ENCODE assay signal across 8 cellular contexts in the genomic region with DNA sequence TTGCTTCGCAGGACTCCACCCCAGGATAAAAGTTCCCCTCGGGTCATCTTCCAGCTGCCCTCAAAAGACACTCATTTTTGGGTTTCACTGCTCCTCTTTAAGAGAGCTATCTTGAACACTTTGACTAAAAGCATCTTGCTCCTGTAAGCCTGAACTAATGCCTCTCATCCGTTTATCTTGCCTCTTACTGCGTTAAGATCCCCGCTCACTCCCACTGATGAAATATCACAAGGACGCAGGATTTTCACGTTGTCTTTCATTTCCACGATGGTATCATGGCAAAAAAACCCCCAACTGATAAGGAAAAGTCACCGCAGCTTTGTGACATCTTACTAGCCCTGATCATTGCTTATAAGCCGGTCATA. TPM values are rescaled to one million over a fixed set of nuclear protein-coding genes. Genes with fewer than 3 reads are reported as not detected.
DNase-seq lines count a peak whose midpoint lies in the region; ATAC-seq and TF ChIP-seq lines count a peak whose summit lies in the region.

No MANE protein-coding gene starts in this region.

- H3K27me3 Mint-ChIP-seq in activated CD4-positive, alpha-beta T cell treated with anti-CD3 and anti-CD28 coated beads for 36 hours = no peaks in the 10 kb centered on the region
- no peaks in the 10 kb centered on the region for H3K27me3 Mint-ChIP-seq in activated naive CD8-positive, alpha-beta T cell treated with anti-CD3 and anti-CD28 coated beads, Interleukin-2, amount 50 U/mL, for 24 hours

- H3K9me3 ChIP-seq in thoracic aorta = no peaks in the 10 kb centered on the region

- POLR2A ChIA-PET in activated CD4-positive, alpha-beta T cell treated with anti-CD3 and anti-CD28 coated beads for 36 hours (lab: Charles Lee) = no interaction called here

- intact Hi-C loops in activated CD4-positive, alpha-beta T cell treated with anti-CD3 and anti-CD28 coated beads for 36 hours (cut with DNase I, micrococcal nuclease) = loop anchor here (1.0 to 5.0 kb wide), 8 partner anchors 24 to 269 kb away; a partner anchor contains a TSS

- H3K4me3 ChIP-seq in kidney epithelial cell (ENCODE audit: low read depth, low read length) (peak overlapping the region; percentile 59), thoracic aorta (peak overlapping the region; percentile 90)

- H3K4me1 ChIP-seq in thoracic aorta (ENCODE audit: control insufficient read depth in 1 of 2, low read depth in 2 of 2) = no peaks in the 10 kb centered on the region

- H3K36me3 ChIP-seq in kidney epithelial cell (ENCODE audit: control insufficient read depth, insufficient read depth, low read length) = no peaks in the 10 kb centered on the region
- H3K36me3 ChIP-seq in thoracic aorta = no peaks in the 10 kb centered on the region

- H3K36me3 Mint-ChIP-seq in activated CD4-positive, alpha-beta T cell treated with anti-CD3 and anti-CD28 coated beads for 36 hours (ENCODE audit: low read depth) = peaks cover 16% of the 10 kb centered on the region
- H3K36me3 Mint-ChIP-seq in activated naive CD8-positive, alpha-beta T cell treated with anti-CD3 and anti-CD28 coated beads, Interleukin-2, amount 50 U/mL, for 24 hours (ENCODE audit: low read depth) = peaks cover 28% of the 10 kb centered on the region

- peak overlapping the region; percentile 73 to 88 for H3K27ac ChIP-seq in thoracic aorta

- H3K9me3 Mint-ChIP-seq in activated CD4-positive, alpha-beta T cell treated with anti-CD3 and anti-CD28 coated beads for 36 hours (ENCODE audit: low read depth) = no peaks in the 10 kb centered on the region
- H3K9me3 Mint-ChIP-seq in activated naive CD8-positive, alpha-beta T cell treated with anti-CD3 and anti-CD28 coated beads, Interleukin-2, amount 50 U/mL, for 24 hours = no peaks in the 10 kb centered on the region

- no peak for DNase-seq in activated CD4-positive, alpha-beta T cell treated with anti-CD3 and anti-CD28 coated beads for 36 hours
- no peak for DNase-seq in activated CD4-positive, alpha-beta T cell treated with anti-CD3 and anti-CD28 coated beads for 1 hour
- no peak for DNase-seq in activated naive CD8-positive, alpha-beta T cell treated with anti-CD3 and anti-CD28 coated beads, Interleukin-2, amount 50 U/mL, for 24 hours
- DNase-seq in kidney epithelial cell (ENCODE audit: low read depth) (no peak), thoracic aorta (ENCODE audit: low spot score) (no peak), glomerular visceral epithelial cell (ENCODE audit: extremely low spot score) (no peak), NCI-H2029 (lab: John Stamatoyannopoulos, UW) (no peak)

- CTCF ChIA-PET in activated CD4-positive, alpha-beta T cell treated with anti-CD3 and anti-CD28 coated beads for 36 hours (lab: Charles Lee) = no interaction called here

- peaks cover 21% of the 10 kb centered on the region for H3K4me1 Mint-ChIP-seq in activated CD4-positive, alpha-beta T cell treated with anti-CD3 and anti-CD28 coated beads for 36 hours
- peaks cover 40% of the 10 kb centered on the region for H3K4me1 Mint-ChIP-seq in activated naive CD8-positive, alpha-beta T cell treated with anti-CD3 and anti-CD28 coated beads, Interleukin-2, amount 50 U/mL, for 24 hours

- ATAC-seq in activated CD4-positive, alpha-beta T cell treated with anti-CD3 and anti-CD28 coated beads for 36 hours = no peak
- ATAC-seq in activated naive CD8-positive, alpha-beta T cell treated with anti-CD3 and anti-CD28 coated beads, Interleukin-2, amount 50 U/mL, for 24 hours = no peak
- ATAC-seq in thoracic aorta (ENCODE audit: insufficient number of reproducible peaks, low FRiP score, low read depth) (no peak), HG02852 (IDR thresholded peaks at IDR 0.05; ENCODE audit: unreplicated experiment) (no peak)

- peak overlapping the region; percentile 82 for H3K4me3 Mint-ChIP-seq in activated CD4-positive, alpha-beta T cell treated with anti-CD3 and anti-CD28 coated beads for 36 hours
- H3K4me3 Mint-ChIP-seq in activated naive CD8-positive, alpha-beta T cell treated with anti-CD3 and anti-CD28 coated beads, Interleukin-2, amount 50 U/mL, for 24 hours = peak overlapping the region; percentile 87

- H3K27ac Mint-ChIP-seq in activated CD4-positive, alpha-beta T cell treated with anti-CD3 and anti-CD28 coated beads for 36 hours = peak overlapping the region; percentile 84
- peak overlapping the region; percentile 88 for H3K27ac Mint-ChIP-seq in activated naive CD8-positive, alpha-beta T cell treated with anti-CD3 and anti-CD28 coated beads, Interleukin-2, amount 50 U/mL, for 24 hours

- H3K27me3 ChIP-seq in kidney epithelial cell (ENCODE audit: control insufficient read depth, insufficient read depth, low read length) (no peaks in the 10 kb centered on the region), thoracic aorta (replicated peaks; ENCODE audit: insufficient read depth) (no peaks in the 10 kb centered on the region)

- TF ChIP-seq CTCF in kidney epithelial cell (IDR thresholded peaks at IDR 0.05; ENCODE audit: insufficient read depth, low read length, poor library complexity, severe bottlenecking) (no peak), thoracic aorta (IDR thresholded peaks at IDR 0.05) (no peak)

RNA-seq across cellular contexts. Expression of a gene that starts 0.6 kb away (rescaled TPM):
- total RNA-seq in activated CD4-positive, alpha-beta T cell treated with anti-CD3 and anti-CD28 coated beads for 36 hours = 10 to 100 TPM; 44.0 to 64.5 TPM
- 68.0 and 70.4 TPM in 2 replicates for total RNA-seq in kidney epithelial cell
- 100 to 1,000 TPM in 1 of 2 donors, 10 to 100 TPM in 1; 27.5 to 117 TPM for total RNA-seq in thoracic aorta
